ENCODE assay signal across 3 cellular contexts in genomic region chr4:117527601-117528000, GRCh38.
"Had no signal": no experiment of that assay in that cellular context is flagged by ENCODE, and none has a peak within 500 bp of the region (broad histone marks: within the 10 kb centered on the region; RNA-seq: fewer than 3 reads in every experiment).

No MANE protein-coding gene starts in this region.

- DNase-seq: GDM1, GF-D8 had no signal

- ATAC-seq: GM12878 had no signal

- H3K4me3 ChIP-seq: GM12878 had no signal
